22 cellular contexts compared by ENCODE assay signal in the genomic region with DNA sequence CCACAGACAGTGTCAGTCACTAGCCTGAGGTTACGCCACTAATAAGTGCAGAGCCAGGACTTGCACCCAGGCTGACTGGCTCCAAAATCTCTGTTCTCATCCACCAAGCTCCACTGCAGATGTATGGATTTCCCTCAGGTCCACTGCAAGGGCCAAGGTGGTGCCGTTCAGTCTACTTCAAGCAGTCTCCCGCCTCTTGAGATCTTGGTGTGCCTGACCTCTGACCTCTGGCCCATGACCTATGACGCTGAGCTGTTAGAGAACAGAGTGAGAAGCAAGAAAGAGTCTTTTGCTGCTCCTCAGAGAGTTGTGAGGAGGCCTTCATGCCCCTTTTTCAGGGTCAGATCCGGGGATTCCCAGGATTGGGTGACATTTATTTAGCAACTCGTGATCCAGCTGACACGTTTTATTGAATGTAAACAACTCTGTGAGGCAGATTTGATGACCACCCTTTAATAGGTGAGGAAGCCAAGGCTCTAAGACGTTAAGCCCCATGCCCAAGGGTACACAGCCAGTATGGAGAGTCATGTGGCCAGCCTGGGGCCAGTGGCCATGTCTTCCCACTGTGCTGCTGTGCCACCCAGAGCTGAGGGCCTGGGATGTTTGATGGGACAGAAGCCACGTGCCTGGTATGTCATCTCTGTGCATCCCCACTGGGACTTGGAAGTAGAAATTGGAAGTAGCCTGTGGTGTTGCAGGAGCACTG. TPM values are rescaled to one million over a fixed set of nuclear protein-coding genes. Genes with fewer than 3 reads are reported as not detected.
DNase-seq lines count a peak whose midpoint lies in the region; ATAC-seq, FAIRE-seq and TF ChIP-seq lines count a peak whose summit lies in the region.
"Had no signal": no experiment of that assay in that cellular context is flagged by ENCODE, and none has a peak within 500 bp of the region (broad histone marks: within the 10 kb centered on the region; RNA-seq: fewer than 3 reads in every experiment).

No MANE protein-coding gene starts in this region.

- TF ChIP-seq CTCF in Calu3 (IDR thresholded peaks at IDR 0.05; ENCODE audit: unreplicated experiment) (no peak), RWPE1 (conservative IDR thresholded peaks at IDR 0.05; ENCODE audit: low read depth) (no peak), keratinocyte (optimal IDR thresholded peaks at IDR 0.05 in 1 of 3, IDR thresholded peaks at IDR 0.05 in 1 of 3, conservative IDR thresholded peaks at IDR 0.05 in 1 of 3; ENCODE audit: extremely low read depth in 1 of 3, insufficient read depth in 2 of 3, low read length in 3 of 3) (no peak), progenitor cell of endocrine pancreas (IDR thresholded peaks at IDR 0.05; ENCODE audit: unreplicated experiment) (no peak)

- H3K79me2 ChIP-seq in keratinocyte (ENCODE audit: control insufficient read depth, insufficient read depth, low read length): no peaks in the 10 kb centered on the region

- peaks cover 0 to 4% of the 10 kb centered on the region in 2 experiments for H3K36me3 ChIP-seq in keratinocyte (ENCODE audit: control insufficient read depth in 2 of 2, extremely low read depth in 1 of 2, insufficient read depth in 2 of 2, low read length in 2 of 2)
- H3K36me3 ChIP-seq: colonic mucosa had no signal

- H3K27me3 Mint-ChIP-seq in Calu3 (ENCODE audit: unreplicated experiment) (no peaks in the 10 kb centered on the region), progenitor cell of endocrine pancreas (no peaks in the 10 kb centered on the region)
- H3K27me3 Mint-ChIP-seq: activated B cell treated with CpG ODN at 0.5 μM for 24 hours; activated CD4-positive, alpha-beta memory T cell treated with anti-CD3 and anti-CD28 coated beads for 36 hours; activated naive CD8-positive, alpha-beta T cell treated with anti-CD3 and anti-CD28 coated beads, Interleukin-2, amount 10 ng/mL, durations not matched to agents 7 days and 5 days; activated T-cell treated with anti-CD3 and anti-CD28 coated beads, Interleukin-2, amount 50 U/mL, for 24 hours had no signal

- H3K9me3 ChIP-seq in keratinocyte (ENCODE audit: control insufficient read depth, low read depth, low read length): no peaks in the 10 kb centered on the region
- H3K9me3 ChIP-seq: colonic mucosa, neutrophil had no signal

- dilution Hi-C loops in keratinocyte (cut with MboI; ENCODE audit: extremely low pct_ligation_motif_present, low sequenced_read_pairs): no loop called here

- FAIRE-seq in keratinocyte (lab: Jason Lieb, UNC): no peak

- POLR2A ChIA-PET in RWPE1 (lab: Yijun Ruan, JAX; ENCODE audit: low non-redundant PET): interaction anchor here (0.5 kb wide), 1 partner anchor 25 kb away, joined by 3 read pairs; no protein-coding TSS in a partner anchor

- H3K4me3 Mint-ChIP-seq in Calu3 (ENCODE audit: low read depth, unreplicated experiment) (peak overlapping the region; percentile 86), progenitor cell of endocrine pancreas (ENCODE audit: low read depth) (no peak overlapping the region)
- H3K4me3 Mint-ChIP-seq: activated B cell treated with CpG ODN at 0.5 μM for 24 hours; activated CD4-positive, alpha-beta memory T cell treated with anti-CD3 and anti-CD28 coated beads for 36 hours; activated naive CD8-positive, alpha-beta T cell treated with anti-CD3 and anti-CD28 coated beads, Interleukin-2, amount 10 ng/mL, durations not matched to agents 7 days and 5 days; activated T-cell treated with anti-CD3 and anti-CD28 coated beads, Interleukin-2, amount 50 U/mL, for 24 hours had no signal

- H3K4me3 ChIP-seq in keratinocyte (ENCODE audit: control insufficient read depth in 2 of 3, extremely low read depth in 1 of 3, insufficient read depth in 2 of 3, low read depth in 1 of 3, low read length in 3 of 3): no peak overlapping the region
- H3K4me3 ChIP-seq: colonic mucosa had no signal

- H4K20me1 ChIP-seq in keratinocyte (ENCODE audit: control insufficient read depth, extremely low read depth, insufficient read depth, low read length): no peaks in the 10 kb centered on the region

- CTCF ChIA-PET in Calu3 (lab: Charles Lee) (interaction anchor here (0.8 kb wide), 1 partner anchor 11 kb away, joined by 5 read pairs; no protein-coding TSS in a partner anchor), RWPE1 (lab: Yijun Ruan, JAX) (interaction anchor here (0.8 kb wide), 1 partner anchor 11 kb away, joined by 3 read pairs; no protein-coding TSS in a partner anchor)

- H3K4me2 ChIP-seq in keratinocyte (ENCODE audit: control insufficient read depth, extremely low read depth, insufficient read depth, low read depth, low read length): no peak overlapping the region

- H3K36me3 Mint-ChIP-seq in Calu3 (ENCODE audit: insufficient read depth, unreplicated experiment): peaks cover 14% of the 10 kb centered on the region
- H3K36me3 Mint-ChIP-seq in progenitor cell of endocrine pancreas (ENCODE audit: insufficient read depth): peaks cover 3% of the 10 kb centered on the region
- H3K36me3 Mint-ChIP-seq: activated naive CD8-positive, alpha-beta T cell treated with anti-CD3 and anti-CD28 coated beads, Interleukin-2, amount 10 ng/mL, durations not matched to agents 7 days and 5 days had no signal

- peaks cover 3% of the 10 kb centered on the region for H3K9me1 ChIP-seq in keratinocyte (ENCODE audit: control insufficient read depth, extremely low read depth, insufficient read depth, low read length)

- H3K9ac ChIP-seq in keratinocyte (ENCODE audit: control insufficient read depth, extremely low read depth, insufficient read depth, low read length): no peak overlapping the region

- BruUV-seq in Calu3 (replicated peaks; lab: Mats Ljungman, UMichigan): no TSS peak

- DNase-seq in Calu3: no peak
- no peak for DNase-seq in RWPE1 (ENCODE audit: low spot score)
- no peak for DNase-seq in keratinocyte (ENCODE audit: low read depth, low spot score)
- no peak for DNase-seq in progenitor cell of endocrine pancreas (ENCODE audit: low spot score, unreplicated experiment)
- no peak for DNase-seq in T-helper 9 cell
- DNase-seq in NK-92 treated with Interleukin-12 subunit alpha and Interleukin-12 subunit beta, amount 100 ng/mL, for 24 hours (lab: John Stamatoyannopoulos, UW): no peak
- DNase-seq in NCI-H2107 treated with DMSO at 0.1 percent for 48 hours (lab: John Stamatoyannopoulos, UW; ENCODE audit: unreplicated experiment): no peak
- DNase-seq: activated B cell treated with CpG ODN at 0.5 μM for 24 hours; activated naive CD8-positive, alpha-beta T cell treated with anti-CD3 and anti-CD28 coated beads, Interleukin-2, amount 10 ng/mL, durations not matched to agents 7 days and 5 days; activated T-cell treated with anti-CD3 and anti-CD28 coated beads, Interleukin-2, amount 50 U/mL, for 24 hours; AML-193; colonic mucosa; left cardiac atrium; MM.1S; NCI-H1694 treated with DMSO at 0.1 percent for 48 hours; NCI-H748 treated with DMSO at 0.1 percent for 48 hours; OCI-M1; SIG-M5; stimulated activated CD4-positive, alpha-beta T cell treated with anti-CD3 and anti-CD28 coated beads, Interleukin-4, amount 100 ng/mL, for 4 hours had no signal

- intact Hi-C loops in Calu3 (cut with micrococcal nuclease; ENCODE audit: unreplicated experiment): no loop called here

- peak overlapping the region; percentile 23; the same call in 1 of the 2 replicates for H3K27ac ChIP-seq in RWPE1
- H3K27ac ChIP-seq in keratinocyte (ENCODE audit: control insufficient read depth, insufficient read depth, low read length): no peak overlapping the region
- H3K27ac ChIP-seq: colonic mucosa, neutrophil had no signal

- H2AFZ ChIP-seq in keratinocyte (ENCODE audit: control insufficient read depth, low read length): peak overlapping the region; percentile 6

- peaks cover 20% of the 10 kb centered on the region for H3K4me1 ChIP-seq in keratinocyte (ENCODE audit: control insufficient read depth, extremely low read depth, insufficient read depth, low read length)
- H3K4me1 ChIP-seq: colonic mucosa had no signal

- no peaks in the 10 kb centered on the region for H3K27me3 ChIP-seq in keratinocyte (ENCODE audit: control insufficient read depth, extremely low read depth, insufficient read depth, low read length)
- H3K27me3 ChIP-seq: colonic mucosa, neutrophil had no signal

- no peak overlapping the region for H3K27ac Mint-ChIP-seq in Calu3 (ENCODE audit: unreplicated experiment)
- H3K27ac Mint-ChIP-seq in progenitor cell of endocrine pancreas: peak overlapping the region; percentile 54
- H3K27ac Mint-ChIP-seq: activated B cell treated with CpG ODN at 0.5 μM for 24 hours; activated CD4-positive, alpha-beta memory T cell treated with anti-CD3 and anti-CD28 coated beads for 36 hours; activated naive CD8-positive, alpha-beta T cell treated with anti-CD3 and anti-CD28 coated beads, Interleukin-2, amount 10 ng/mL, durations not matched to agents 7 days and 5 days had no signal

- ATAC-seq in HG02759 (IDR thresholded peaks at IDR 0.05; ENCODE audit: unreplicated experiment): no peak
- ATAC-seq: left cardiac atrium had no signal

- H3K4me1 Mint-ChIP-seq in Calu3 (ENCODE audit: low read depth, unreplicated experiment): peaks cover 26% of the 10 kb centered on the region
- H3K4me1 Mint-ChIP-seq in progenitor cell of endocrine pancreas (ENCODE audit: low read depth): peaks cover 19% of the 10 kb centered on the region
- H3K4me1 Mint-ChIP-seq: activated B cell treated with CpG ODN at 0.5 μM for 24 hours had no signal

- H3K9me3 Mint-ChIP-seq in Calu3 (ENCODE audit: low read depth, unreplicated experiment) (no peaks in the 10 kb centered on the region), progenitor cell of endocrine pancreas (ENCODE audit: low read depth) (no peaks in the 10 kb centered on the region)
- H3K9me3 Mint-ChIP-seq: activated B cell treated with CpG ODN at 0.5 μM for 24 hours; activated CD4-positive, alpha-beta memory T cell treated with anti-CD3 and anti-CD28 coated beads for 36 hours; activated naive CD8-positive, alpha-beta T cell treated with anti-CD3 and anti-CD28 coated beads, Interleukin-2, amount 10 ng/mL, durations not matched to agents 7 days and 5 days; activated T-cell treated with anti-CD3 and anti-CD28 coated beads, Interleukin-2, amount 50 U/mL, for 24 hours had no signal

RNA-seq across cellular contexts. Expression of a gene that starts 25.2 kb away (rescaled TPM):
- total RNA-seq in Calu3 (2022): 30.5 and 33.2 TPM in 2 replicates
- polyA plus RNA-seq in keratinocyte: 21.9 to 50.1 TPM (median 31.3 TPM) in 3 replicates
- 7.5 TPM for polyA plus RNA-seq in keratinocyte (2011; ENCODE audit: low read depth)
- polyA plus RNA-seq in keratinocyte (2011; cell fraction: cytosol; rRNA removed): 30.3 and 36.2 TPM in 2 replicates
- polyA plus RNA-seq in keratinocyte (2011; cell fraction: nucleus; rRNA removed): 19.7 and 23.6 TPM in 2 replicates
- polyA plus RNA-seq in keratinocyte (2012; ENCODE audit: low replicate concordance): 16.2 and 37.3 TPM in 2 replicates
- polyA minus RNA-seq in keratinocyte: 17.2 to 41.4 TPM (median 22.7 TPM) in 3 replicates
- 20.1 TPM for polyA minus RNA-seq in keratinocyte (2011; cell fraction: cytosol; rRNA and poly(A)+ RNA removed)
- polyA minus RNA-seq in keratinocyte (2011; cell fraction: nucleus; rRNA and poly(A)+ RNA removed): 6.3 and 7.8 TPM in 2 replicates
- total RNA-seq in progenitor cell of endocrine pancreas: 14.1 and 17.9 TPM in 2 replicates

RNA-seq across cellular contexts. Expression of a gene that starts 26.4 kb away (rescaled TPM):
- total RNA-seq in Calu3 (2022): 22.1 and 27.9 TPM in 2 replicates
- polyA plus RNA-seq in keratinocyte: 23.2 to 38.9 TPM (median 24.6 TPM) in 3 replicates
- polyA plus RNA-seq in keratinocyte (2011; ENCODE audit: low read depth): 4.4 TPM
- polyA plus RNA-seq in keratinocyte (2011; cell fraction: cytosol; rRNA removed): 28.3 and 29.2 TPM in 2 replicates
- 17.5 and 18.9 TPM in 2 replicates for polyA plus RNA-seq in keratinocyte (2011; cell fraction: nucleus; rRNA removed)
- polyA plus RNA-seq in keratinocyte (2012; ENCODE audit: low replicate concordance): 11.6 and 27.8 TPM in 2 replicates
- polyA minus RNA-seq in keratinocyte: 11.4 to 49.8 TPM (median 17.7 TPM) in 3 replicates
- polyA minus RNA-seq in keratinocyte (2011; cell fraction: cytosol; rRNA and poly(A)+ RNA removed): 13.0 TPM
- 5.6 and 9.4 TPM in 2 replicates for polyA minus RNA-seq in keratinocyte (2011; cell fraction: nucleus; rRNA and poly(A)+ RNA removed)
- 7.8 and 8.8 TPM in 2 replicates for total RNA-seq in progenitor cell of endocrine pancreas

RNA-seq across cellular contexts. Expression of a gene that starts 46.2 kb away (rescaled TPM):
- 8.1 and 8.2 TPM in 2 replicates for total RNA-seq in Calu3 (2022)
- polyA plus RNA-seq in keratinocyte: 2.9 to 5.2 TPM (median 3.2 TPM) in 3 replicates
- polyA plus RNA-seq in keratinocyte (2011; ENCODE audit: low read depth): 0.89 TPM
- polyA plus RNA-seq in keratinocyte (2011; cell fraction: cytosol; rRNA removed): 3.0 and 4.4 TPM in 2 replicates
- 4.8 and 6.8 TPM in 2 replicates for polyA plus RNA-seq in keratinocyte (2011; cell fraction: nucleus; rRNA removed)
- 2.1 and 5.7 TPM in 2 replicates for polyA plus RNA-seq in keratinocyte (2012; ENCODE audit: low replicate concordance)
- 5.8 to 7.0 TPM (median 6.4 TPM) in 3 replicates for polyA minus RNA-seq in keratinocyte
- 3.6 TPM for polyA minus RNA-seq in keratinocyte (2011; cell fraction: cytosol; rRNA and poly(A)+ RNA removed)
- polyA minus RNA-seq in keratinocyte (2011; cell fraction: nucleus; rRNA and poly(A)+ RNA removed): 3.6 and 4.7 TPM in 2 replicates
- 12.8 and 14.3 TPM in 2 replicates for total RNA-seq in progenitor cell of endocrine pancreas
